Comparison of ENCODE assay signal across 26 cellular contexts in the genomic region with DNA sequence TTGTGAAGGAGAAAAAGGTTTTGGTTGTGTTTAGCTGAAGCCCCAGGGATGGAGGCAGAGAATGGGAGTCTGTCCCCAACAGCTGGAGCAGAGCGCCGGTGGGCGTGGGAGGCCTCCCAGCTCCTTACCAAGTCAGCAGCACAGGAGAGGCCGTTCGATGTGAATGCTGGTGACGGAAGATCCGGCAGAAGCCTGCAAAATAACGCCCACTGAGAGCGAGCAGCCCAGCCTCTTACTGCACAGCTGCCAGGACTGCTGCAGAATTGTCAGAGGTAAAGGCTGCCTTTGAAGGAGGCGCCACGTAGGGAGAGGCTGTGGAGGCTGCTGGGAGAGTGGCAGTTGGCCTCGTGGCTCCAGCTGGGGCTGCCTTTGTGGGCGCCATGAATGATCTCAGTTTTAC. TPM values are rescaled to one million over a fixed set of nuclear protein-coding genes. Genes with fewer than 3 reads are reported as not detected.
DNase-seq lines count a peak whose midpoint lies in the region; ATAC-seq lines count a peak whose summit lies in the region.
"Had no signal": no experiment of that assay in that cellular context is flagged by ENCODE, and none has a peak within 500 bp of the region (broad histone marks: within the 10 kb centered on the region; RNA-seq: fewer than 3 reads in every experiment).

No MANE protein-coding gene starts in this region.

- peaks cover 22 to 43% (median 39%) of the 10 kb centered on the region in 3 donors for H3K36me3 ChIP-seq in skeletal muscle tissue (ENCODE audit: control insufficient read depth in 3 of 3, insufficient read depth in 3 of 3, low read length in 3 of 3)
- H3K36me3 ChIP-seq: prostate gland, thoracic aorta had no signal

- peaks cover 6 to 14% (median 8%) of the 10 kb centered on the region in 3 donors for H3K4me1 ChIP-seq in skeletal muscle tissue (ENCODE audit: control insufficient read depth in 3 of 3, insufficient read depth in 3 of 3, low read length in 3 of 3)
- H3K4me1 ChIP-seq: body of pancreas, left lung, prostate gland had no signal

- peak; percentile 90 for DNase-seq in Jurkat, Clone E6-1 (ENCODE audit: low read depth, low spot score)
- peak; percentile 73 for DNase-seq in mesenteric fat pad (ENCODE audit: low spot score)
- no peak for DNase-seq in UCSD-AML1 (lab: John Stamatoyannopoulos, UW; ENCODE audit: unreplicated experiment)
- DNase-seq: activated CD4-positive, alpha-beta T cell treated with anti-CD3 and anti-CD28 coated beads for 1 hour; activated CD8-positive, alpha-beta memory T cell treated with anti-CD3 and anti-CD28 coated beads for 24 hours; activated gamma-delta T cell; activated naive CD8-positive, alpha-beta T cell treated with anti-CD3 and anti-CD28 coated beads, Interleukin-2, amount 50 U/mL, for 24 hours; activated T-cell treated with anti-CD3 and anti-CD28 coated beads, Interleukin-2, amount 50 U/mL, for 1 hour; body of pancreas; effector CD8-positive, alpha-beta T cell; erythroblast; left lung; NCI-H1436; NCI-H524 treated with DMSO at 0.1 percent for 48 hours; NK-92 treated with Interleukin-12 subunit alpha and Interleukin-12 subunit beta, amount 100 ng/mL, for 24 hours; SHP77 treated with DMSO at 0.1 percent for 48 hours; T-cell had no signal

- no peak overlapping the region for H3K9ac ChIP-seq in skeletal muscle tissue (ENCODE audit: low read depth in 1 of 3, low read length in 3 of 3)

- H3K27ac ChIP-seq in cingulate gyrus (ENCODE audit: low read depth, low read length) (peak overlapping the region; percentile 29), skeletal muscle tissue (ENCODE audit: low read depth, low read length) (peak overlapping the region; percentile 12)
- H3K27ac ChIP-seq: body of pancreas, left lung, PC-9, prostate gland, thoracic aorta had no signal

- no peaks in the 10 kb centered on the region for H3K9me3 ChIP-seq in skeletal muscle tissue (ENCODE audit: control insufficient read depth in 3 of 3, low read length in 3 of 3)
- H3K9me3 ChIP-seq: body of pancreas, left lung, prostate gland, thoracic aorta had no signal

- ATAC-seq in HG03378 (IDR thresholded peaks at IDR 0.05; ENCODE audit: unreplicated experiment): no peak
- no peak for ATAC-seq in HG02610 (IDR thresholded peaks at IDR 0.05; ENCODE audit: unreplicated experiment)
- ATAC-seq: activated naive CD8-positive, alpha-beta T cell treated with anti-CD3 and anti-CD28 coated beads, Interleukin-2, amount 50 U/mL, for 24 hours; body of pancreas; left lung; T-cell had no signal

- peak overlapping the region; percentile 41 for H3K4me3 ChIP-seq in Jurkat, Clone E6-1 (ENCODE audit: low read length)
- H3K4me3 ChIP-seq in skeletal muscle tissue (ENCODE audit: low read length in 3 of 3): no peak overlapping the region
- H3K4me3 ChIP-seq: body of pancreas, left lung, PC-9, prostate gland, thoracic aorta had no signal

- no peaks in the 10 kb centered on the region for H3K27me3 ChIP-seq in skeletal muscle tissue (ENCODE audit: control insufficient read depth in 3 of 3, insufficient read depth in 3 of 3, low read length in 3 of 3)
- H3K27me3 ChIP-seq: body of pancreas, left lung had no signal

RNA-seq across cellular contexts. Expression of gene ANGPTL2, which starts 26.2 kb away (rescaled TPM):
- polyA plus RNA-seq in Jurkat, Clone E6-1 (2012; ENCODE audit: insufficient read depth, insufficient read length): 1.1 TPM
- total RNA-seq in mesenteric fat pad: 169 TPM
- total RNA-seq in skeletal muscle tissue: 37.6 TPM
- total RNA-seq: MCF 10A had no signal
- polyA plus RNA-seq: neural cell had no signal
